Comparison of ENCODE assay signal across 18 cellular contexts in the genomic region with DNA sequence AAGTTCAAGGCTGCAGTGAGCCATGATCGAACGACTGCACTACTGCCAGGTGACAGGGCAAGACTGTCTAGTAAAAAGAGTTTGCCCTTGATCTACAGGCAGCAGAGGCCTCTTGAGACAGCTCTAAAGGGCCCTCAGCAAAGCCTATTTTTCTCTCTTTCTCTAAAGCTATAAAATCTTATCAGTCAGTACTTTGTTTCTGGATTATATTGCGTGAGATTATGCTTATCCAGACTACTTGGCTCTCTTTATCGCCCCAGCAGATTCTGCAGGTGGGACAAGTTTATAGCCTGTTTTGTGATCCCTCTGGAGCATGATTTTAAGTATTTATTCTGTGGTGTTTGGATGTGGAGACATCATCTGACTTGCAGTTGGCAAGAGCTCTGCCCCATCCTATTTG. TPM values are rescaled to one million over a fixed set of nuclear protein-coding genes. Genes with fewer than 3 reads are reported as not detected.
DNase-seq lines count a peak whose midpoint lies in the region; ATAC-seq, FAIRE-seq and TF ChIP-seq lines count a peak whose summit lies in the region.
"Had no signal": no experiment of that assay in that cellular context is flagged by ENCODE, and none has a peak within 500 bp of the region (broad histone marks: within the 10 kb centered on the region; RNA-seq: fewer than 3 reads in every experiment).

No MANE protein-coding gene starts in this region.

- CTCF ChIA-PET in HepG2 (lab: Yijun Ruan, JAX; ENCODE audit: low intra/inter-chr PET ratio, low total read pairs) = no interaction called here

- no peak for TF ChIP-seq EP300 in HepG2 (IDR thresholded peaks at IDR 0.05; ENCODE audit: low read depth in 2 of 2, low read length in 2 of 2)
- no peak for TF ChIP-seq EP300 in HepG2 (CRISPR knock-in tag; IDR thresholded peaks at IDR 0.05; ENCODE audit: borderline replicate concordance)

- H2AFZ ChIP-seq in HepG2 (ENCODE audit: low read length) = no peak overlapping the region

- no peak overlapping the region for H3K4me2 ChIP-seq in HepG2 (ENCODE audit: low read depth, low read length)

- peaks cover 32% of the 10 kb centered on the region for H3K79me2 ChIP-seq in HepG2 (ENCODE audit: insufficient read depth, low read length)

- no peak for TF ChIP-seq RAD21 in HepG2 (CRISPR knock-in tag; IDR thresholded peaks at IDR 0.05)

- ATAC-seq in HepG2 = no peak
- ATAC-seq in right lobe of liver = no peak
- no peak for ATAC-seq in memory B cell (ENCODE audit: low read depth)

- 88% methylated on average over 4 of the region's 4 CpGs for WGBS in HepG2 (ENCODE audit: low lambda C conversion rate)
- 82% methylated on average over 4 of the region's 4 CpGs for WGBS in right lobe of liver (ENCODE audit: insufficient coverage, low coverage, low lambda C conversion rate, missing lambda C conversion rate)

- BruUV-seq in HepG2 (replicated peaks; lab: Mats Ljungman, UMichigan) = no TSS peak

- in situ Hi-C loops in HepG2 (cut with HindIII; ENCODE audit: extremely low pct_ligation_motif_present, low pct_unique_long_range_greater_than_20kb) = loop anchor here (10.0 kb wide), 2 partner anchors 105 to 135 kb away; no protein-coding TSS in a partner anchor

- H3K9me3 ChIP-seq in HepG2 (ENCODE audit: low read length) (no peaks in the 10 kb centered on the region), right lobe of liver (no peaks in the 10 kb centered on the region)

- H3K4me3 Mint-ChIP-seq in memory B cell = no peak overlapping the region

- DNase-seq in HepG2 (ENCODE audit: low spot score) (no peak), right lobe of liver (no peak), memory B cell (ENCODE audit: low spot score in 2 of 2) (no peak), nucleus accumbens (lab: John Stamatoyannopoulos, UW) (no peak), NCI-H524 (lab: John Stamatoyannopoulos, UW) (no peak), iPS-NIHi11 (ENCODE audit: low spot score) (no peak)
- DNase-seq: AML-193; cerebellar nuclear complex; EL; H7; NCI-H187; NCI-H524 treated with DMSO at 0.1 percent for 48 hours; stimulated activated naive CD4-positive, alpha-beta T cell had no signal

- peaks cover 25% of the 10 kb centered on the region for H3K4me1 Mint-ChIP-seq in memory B cell

- H3K27me3 Mint-ChIP-seq in memory B cell = no peaks in the 10 kb centered on the region

- no peaks in the 10 kb centered on the region for H4K20me1 ChIP-seq in HepG2 (ENCODE audit: insufficient read depth, low read length)

- no peak overlapping the region for H3K9ac ChIP-seq in HepG2 (ENCODE audit: insufficient read depth, low read depth, low read length)

- H3K4me1 ChIP-seq in HepG2 (ENCODE audit: insufficient read depth, low read length) = peaks cover 28% of the 10 kb centered on the region
- H3K4me1 ChIP-seq in right lobe of liver = peaks cover 0 to 14% (median 6%) of the 10 kb centered on the region in 4 donors

- H3K27ac ChIP-seq in HepG2 (ENCODE audit: extremely low read length, insufficient read depth, low read length) (no peak overlapping the region), right lobe of liver (no peak overlapping the region), VCaP (peak overlapping the region; percentile 96)

- H3K4me3 ChIP-seq in HepG2 (replicated peaks in 1 of 3; ENCODE audit: insufficient read depth in 1 of 3, low read depth in 2 of 3, low read length in 3 of 3) = no peak overlapping the region
- H3K4me3 ChIP-seq in right lobe of liver = no peak overlapping the region

- no peak for FAIRE-seq in HepG2 (lab: Jason Lieb, UNC)
- FAIRE-seq: endometrium had no signal

- TF ChIP-seq POLR2A in HepG2 (IDR thresholded peaks at IDR 0.05; ENCODE audit: insufficient read depth in 1 of 2, low read depth in 2 of 2, low read length in 2 of 2) (0 out of 4 replicates have a peak, but pooled peaks of 1 of the 2 experiments have one; percentile 3), right lobe of liver (IDR thresholded peaks at IDR 0.05) (no peak)

- H3K27me3 ChIP-seq in HepG2 (ENCODE audit: control insufficient read depth in 1 of 2, insufficient read depth in 2 of 2, low read length in 2 of 2) = no peaks in the 10 kb centered on the region; a peak in 1 of 5 replicates
- H3K27me3 ChIP-seq in right lobe of liver = no peaks in the 10 kb centered on the region

- H3K36me3 Mint-ChIP-seq in memory B cell = peaks cover 6% of the 10 kb centered on the region

- H3K9me3 Mint-ChIP-seq in memory B cell = no peaks in the 10 kb centered on the region

- TF ChIP-seq CTCF in HepG2 (CRISPR knock-in tag; IDR thresholded peaks at IDR 0.05) (no peak), right lobe of liver (IDR thresholded peaks at IDR 0.05) (no peak), VCaP (conservative IDR thresholded peaks at IDR 0.05) (no peak)

- H3K36me3 ChIP-seq in HepG2 (replicated peaks in 1 of 2; ENCODE audit: control insufficient read depth in 1 of 2, insufficient read depth in 2 of 2, low read length in 2 of 2) (peaks cover 10 to 23% of the 10 kb centered on the region in 2 experiments; a peak in 4 of 5 replicates), right lobe of liver (peaks cover 0 to 27% (median 13%) of the 10 kb centered on the region in 4 donors)

- POLR2A ChIA-PET in HepG2 (lab: Yijun Ruan, JAX) = interaction anchor here (1.5 kb wide), 1 partner anchor 68 kb away, joined by 4 read pairs; no protein-coding TSS in a partner anchor

- peak overlapping the region; percentile 36 for H3K27ac Mint-ChIP-seq in memory B cell

- intact Hi-C loops in HepG2 (cut with micrococcal nuclease; ENCODE audit: unreplicated experiment) (loop anchor here (10.0 kb wide), 1 partner anchor 65 kb away; a partner anchor contains a TSS), right lobe of liver (cut with DNase I) (no loop called here)

RNA-seq across cellular contexts. Expression of a gene that starts 2.7 kb away (rescaled TPM):
- total RNA-seq in HepG2 (2016; rRNA removed; fragmentation: Illumina TruSeq; extraction: Trizol) = 16.4 and 17.7 TPM in 2 replicates
- total RNA-seq in HepG2 (2016; cell fraction: cytosol; rRNA removed; fragmentation: Illumina TruSeq; extraction: Trizol; ENCODE audit: low read depth) = 10.8 and 11.2 TPM in 2 replicates
- total RNA-seq in HepG2 (2016; cell fraction: insoluble cytoplasmic fraction; rRNA removed; fragmentation: Illumina TruSeq; extraction: Trizol) = 15.4 and 17.2 TPM in 2 replicates
- total RNA-seq in HepG2 (2016; cell fraction: membrane; rRNA removed; fragmentation: Illumina TruSeq; extraction: Trizol) = 14.8 and 16.0 TPM in 2 replicates
- 9.0 and 9.2 TPM in 2 replicates for total RNA-seq in HepG2 (2016; cell fraction: nucleus; rRNA removed; fragmentation: Illumina TruSeq; extraction: Trizol)
- 11.7 TPM in 2 replicates for polyA plus RNA-seq in HepG2 (2011; rRNA removed)
- polyA plus RNA-seq in HepG2 (2011; cell fraction: cytosol; rRNA removed) = 10.2 and 13.0 TPM in 2 replicates
- polyA plus RNA-seq in HepG2 (2011; cell fraction: nucleus; rRNA removed) = 4.3 and 6.1 TPM in 2 replicates
- 10.0 and 11.5 TPM in 2 replicates for polyA plus RNA-seq in HepG2 (2012)
- 8.4 and 12.5 TPM in 2 replicates for polyA plus RNA-seq in HepG2 (2016; cell fraction: cytosol; fragmentation: Illumina TruSeq; extraction: Trizol; ENCODE audit: low read depth)
- polyA plus RNA-seq in HepG2 (2016; cell fraction: insoluble cytoplasmic fraction; fragmentation: Illumina TruSeq; extraction: Trizol; ENCODE audit: low read depth) = 19.6 and 21.6 TPM in 2 replicates
- 12.4 and 12.7 TPM in 2 replicates for polyA plus RNA-seq in HepG2 (2016; cell fraction: membrane; fragmentation: Illumina TruSeq; extraction: Trizol; ENCODE audit: low read depth)
- 17.0 and 18.6 TPM in 2 replicates for polyA plus RNA-seq in HepG2 (2016; cell fraction: nucleus; fragmentation: Illumina TruSeq; extraction: Trizol; ENCODE audit: insufficient read depth, low read depth)
- polyA minus RNA-seq in HepG2 (2011; rRNA and poly(A)+ RNA removed; ENCODE audit: low replicate concordance) = 7.3 and 14.4 TPM in 2 replicates
- polyA minus RNA-seq in HepG2 (2011; cell fraction: cytosol; rRNA and poly(A)+ RNA removed) = 4.8 and 6.3 TPM in 2 replicates
- 4.1 and 5.8 TPM in 2 replicates for polyA minus RNA-seq in HepG2 (2011; cell fraction: nucleus; rRNA and poly(A)+ RNA removed)
- 1 to 10 TPM; 5.4 to 9.4 (median 6.9) TPM for total RNA-seq in right lobe of liver

RNA-seq across cellular contexts. Expression of a gene that starts 11.3 kb away (rescaled TPM):
- total RNA-seq in HepG2 (2016; rRNA removed; fragmentation: Illumina TruSeq; extraction: Trizol) (2.6 and 4.0 TPM in 2 replicates), right lobe of liver (under 1 TPM in 2 of 6 experiments, not detected in 4; 0.16 to 0.18 TPM)
- total RNA-seq in HepG2 (2016; cell fraction: cytosol; rRNA removed; fragmentation: Illumina TruSeq; extraction: Trizol; ENCODE audit: low read depth) = 0.51 and 0.53 TPM in 2 replicates
- 3.0 and 3.6 TPM in 2 replicates for total RNA-seq in HepG2 (2016; cell fraction: insoluble cytoplasmic fraction; rRNA removed; fragmentation: Illumina TruSeq; extraction: Trizol)
- 2.0 and 2.5 TPM in 2 replicates for total RNA-seq in HepG2 (2016; cell fraction: membrane; rRNA removed; fragmentation: Illumina TruSeq; extraction: Trizol)
- 0.75 and 2.1 TPM in 2 replicates for total RNA-seq in HepG2 (2016; cell fraction: nucleus; rRNA removed; fragmentation: Illumina TruSeq; extraction: Trizol)
- polyA plus RNA-seq in HepG2 (2011; rRNA removed) = 1.1 and 1.4 TPM in 2 replicates
- 0.86 and 1.0 TPM in 2 replicates for polyA plus RNA-seq in HepG2 (2011; cell fraction: cytosol; rRNA removed)
- polyA plus RNA-seq in HepG2 (2011; cell fraction: nucleus; rRNA removed) = 0.40 and 0.45 TPM in 2 replicates
- polyA plus RNA-seq in HepG2 (2012) = 1.1 and 2.4 TPM in 2 replicates
- 0.33 and 0.47 TPM in 2 replicates for polyA plus RNA-seq in HepG2 (2016; cell fraction: cytosol; fragmentation: Illumina TruSeq; extraction: Trizol; ENCODE audit: low read depth)
- 3.1 and 3.6 TPM in 2 replicates for polyA plus RNA-seq in HepG2 (2016; cell fraction: insoluble cytoplasmic fraction; fragmentation: Illumina TruSeq; extraction: Trizol; ENCODE audit: low read depth)
- polyA plus RNA-seq in HepG2 (2016; cell fraction: membrane; fragmentation: Illumina TruSeq; extraction: Trizol; ENCODE audit: low read depth) = 1.2 and 1.4 TPM in 2 replicates
- polyA plus RNA-seq in HepG2 (2016; cell fraction: nucleus; fragmentation: Illumina TruSeq; extraction: Trizol; ENCODE audit: insufficient read depth, low read depth) = 0.85 and 1.2 TPM in 2 replicates
- 0.21 and 0.90 TPM in 2 replicates for polyA minus RNA-seq in HepG2 (2011; rRNA and poly(A)+ RNA removed; ENCODE audit: low replicate concordance)
- polyA minus RNA-seq in HepG2 (2011; cell fraction: cytosol; rRNA and poly(A)+ RNA removed) = 0.59 and 2.2 TPM in 2 replicates
- 1.8 and 2.0 TPM in 2 replicates for polyA minus RNA-seq in HepG2 (2011; cell fraction: nucleus; rRNA and poly(A)+ RNA removed)

RNA-seq across cellular contexts. Expression of a gene that starts 56.1 kb away (rescaled TPM):
- not detected in 2 replicates for total RNA-seq in HepG2 (2016; rRNA removed; fragmentation: Illumina TruSeq; extraction: Trizol)
- not detected in 2 replicates for total RNA-seq in HepG2 (2016; cell fraction: cytosol; rRNA removed; fragmentation: Illumina TruSeq; extraction: Trizol; ENCODE audit: low read depth)
- not detected in 2 replicates for total RNA-seq in HepG2 (2016; cell fraction: insoluble cytoplasmic fraction; rRNA removed; fragmentation: Illumina TruSeq; extraction: Trizol)
- not detected in 2 replicates for total RNA-seq in HepG2 (2016; cell fraction: membrane; rRNA removed; fragmentation: Illumina TruSeq; extraction: Trizol)
- total RNA-seq in HepG2 (2016; cell fraction: nucleus; rRNA removed; fragmentation: Illumina TruSeq; extraction: Trizol) = not detected in 2 replicates
- 0.13 and 0.51 TPM in 2 replicates for polyA plus RNA-seq in HepG2 (2011; rRNA removed)
- 0.12 and 0.19 TPM in 2 replicates for polyA plus RNA-seq in HepG2 (2011; cell fraction: cytosol; rRNA removed)
- polyA plus RNA-seq in HepG2 (2011; cell fraction: nucleus; rRNA removed) = not detected in 2 replicates
- 0.09 and 0.59 TPM in 2 replicates for polyA plus RNA-seq in HepG2 (2012)
- polyA plus RNA-seq in HepG2 (2016; cell fraction: cytosol; fragmentation: Illumina TruSeq; extraction: Trizol; ENCODE audit: low read depth) = not detected in 2 replicates
- not detected in 2 replicates for polyA plus RNA-seq in HepG2 (2016; cell fraction: insoluble cytoplasmic fraction; fragmentation: Illumina TruSeq; extraction: Trizol; ENCODE audit: low read depth)
- not detected in 2 replicates for polyA plus RNA-seq in HepG2 (2016; cell fraction: membrane; fragmentation: Illumina TruSeq; extraction: Trizol; ENCODE audit: low read depth)
- polyA plus RNA-seq in HepG2 (2016; cell fraction: nucleus; fragmentation: Illumina TruSeq; extraction: Trizol; ENCODE audit: insufficient read depth, low read depth) = not detected in 2 replicates
- polyA minus RNA-seq in HepG2 (2011; rRNA and poly(A)+ RNA removed; ENCODE audit: low replicate concordance) = 0.51 TPM in 1 of 2 replicates, not detected in the other
- not detected in 2 replicates for polyA minus RNA-seq in HepG2 (2011; cell fraction: cytosol; rRNA and poly(A)+ RNA removed)
- polyA minus RNA-seq in HepG2 (2011; cell fraction: nucleus; rRNA and poly(A)+ RNA removed) = not detected in 2 replicates
- total RNA-seq in right lobe of liver = 1 to 10 TPM in 1 of 6 experiments, not detected in 5; 1.2 TPM
- total RNA-seq: fibroblast of villous mesenchyme, H7, OCI-LY7, SK-MEL-5 had no signal
